In the genomic region with DNA sequence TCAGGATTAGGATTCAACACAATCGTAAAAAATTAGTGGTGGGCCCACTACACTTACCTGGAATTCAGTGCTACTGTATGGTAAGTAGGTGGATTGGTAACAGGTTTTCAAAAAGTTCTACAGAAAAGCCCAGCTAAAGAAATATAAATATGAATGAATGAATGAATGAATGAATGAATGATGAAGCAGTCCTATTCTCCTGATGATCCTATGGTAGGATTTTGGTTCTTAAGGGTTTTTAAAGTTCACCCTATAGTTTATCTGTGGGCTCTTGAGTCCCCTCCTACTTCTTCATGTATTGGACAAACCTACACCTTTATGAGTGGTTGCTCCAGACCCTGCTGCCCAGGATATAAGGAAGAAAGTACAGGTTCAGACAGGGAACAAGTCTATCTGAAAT, we compare ENCODE assay signal across 34 cellular contexts.
"Had no signal": no experiment of that assay in that cellular context is flagged by ENCODE, and none has a peak within 500 bp of the region (broad histone marks: within the 10 kb centered on the region; RNA-seq: fewer than 3 reads in every experiment).

No MANE protein-coding gene starts in this region.

- H3K4me3 ChIP-seq: MG63 had no signal

- H3K36me3 ChIP-seq: MG63 had no signal

- H3K9me3 ChIP-seq: MG63 had no signal

- DNase-seq: Karpas-422, Kasumi-1, MG63, MM.1S, MV-4-11, NCI-H1048, NCI-H1092, NCI-H1092 treated with DMSO at 0.1 percent for 48 hours, NCI-H1105, NCI-H1105 treated with DMSO at 0.1 percent for 48 hours, NCI-H1417, NCI-H1417 treated with DMSO at 0.1 percent for 48 hours, NCI-H1436, NCI-H1436 treated with DMSO at 0.1 percent for 48 hours, NCI-H146, NCI-H1694, NCI-H1694 treated with DMSO at 0.1 percent for 48 hours, NCI-H187, NCI-H187 treated with DMSO at 0.1 percent for 48 hours, NCI-H1930, NCI-H2029, NCI-H2029 treated with DMSO at 0.1 percent for 48 hours, NCI-H2081, NCI-H2081 treated with DMSO at 0.1 percent for 48 hours, NCI-H2107, NCI-H2171, NCI-H2227 treated with DMSO at 0.1 percent for 48 hours, NCI-H226, NCI-H345, NCI-H446, NCI-H446 treated with DMSO at 0.1 percent for 48 hours, NCI-H510A, NCI-H510A treated with DMSO at 0.1 percent for 48 hours, NCI-H524 treated with DMSO at 0.1 percent for 48 hours had no signal

- H3K27me3 ChIP-seq: MG63 had no signal
